ENCODE assay signal across 1 cellular context in genomic region chr22:45318558-45319318, GRCh38.
TF ChIP-seq lines count a peak whose summit lies in the region.

No MANE protein-coding gene starts in this region.

TF ChIP-seq in SK-N-SH treated with all-trans-retinoic acid at 6 μM for 48 hours, 23 proteins besides CTCF, POLR2A, EP300 and RAD21 (continued from another document):
- TF ChIP-seq CSRNP3 (CRISPR knock-in tag; IDR thresholded peaks at IDR 0.05) (no peak), ISL1 (CRISPR knock-in tag; IDR thresholded peaks at IDR 0.05) (no peak), BACH2 (CRISPR knock-in tag; IDR thresholded peaks at IDR 0.05; ENCODE audit: borderline replicate concordance) (no peak), SNAI2 (CRISPR knock-in tag; IDR thresholded peaks at IDR 0.05) (no peak)
